In the genomic region with DNA sequence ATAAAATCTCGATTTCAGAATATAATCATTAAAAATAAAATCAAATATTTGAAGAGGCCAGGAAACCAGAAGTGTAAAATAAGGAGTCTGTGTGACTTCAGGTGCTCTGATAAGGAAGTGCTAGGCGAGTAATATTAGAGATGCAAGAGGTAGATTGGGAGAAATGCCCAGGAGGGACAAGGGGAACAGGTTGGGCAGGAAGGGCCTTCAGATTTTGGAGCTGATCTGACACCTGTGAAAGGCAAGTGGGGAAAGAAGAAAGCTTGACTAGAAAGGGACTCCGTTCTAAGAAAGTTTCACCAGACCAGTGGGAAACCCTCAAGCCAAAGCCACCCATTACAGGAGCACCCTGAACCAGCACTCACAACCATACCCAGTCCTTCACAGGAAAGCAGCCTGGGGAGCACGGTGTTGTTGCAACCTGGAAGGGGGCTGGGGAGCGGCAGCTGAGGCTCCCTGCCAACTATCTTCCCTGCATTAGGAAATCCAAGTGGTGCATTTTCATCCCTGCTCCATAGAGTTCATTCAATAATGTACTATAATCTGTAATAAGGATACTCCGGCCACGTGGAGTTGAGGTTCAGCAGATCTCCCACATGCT, we compare ENCODE assay signal across 25 cellular contexts. TPM values are rescaled to one million over a fixed set of nuclear protein-coding genes. Genes with fewer than 3 reads are reported as not detected.
"Had no signal": no experiment of that assay in that cellular context is flagged by ENCODE, and none has a peak within 500 bp of the region (broad histone marks: within the 10 kb centered on the region; RNA-seq: fewer than 3 reads in every experiment).

No MANE protein-coding gene starts in this region.

- FAIRE-seq: endothelial cell of umbilical vein, islet of Langerhans, small intestine had no signal

- H3K4me1 ChIP-seq: gastrocnemius medialis, left ventricle myocardium inferior, lower lobe of right lung, right atrium auricular region, upper lobe of right lung, vagina had no signal

- H3K27ac ChIP-seq: coronary artery, esophagus muscularis mucosa, gastrocnemius medialis, heart right ventricle, left ventricle myocardium inferior, lower lobe of right lung, right atrium auricular region, stomach, thoracic aorta, upper lobe of right lung, vagina had no signal

- H3K9me3 ChIP-seq: esophagus muscularis mucosa, gastrocnemius medialis, heart right ventricle, left ventricle myocardium inferior, lower lobe of right lung, right atrium auricular region, stomach, thoracic aorta, upper lobe of right lung, vagina had no signal

- H3K27ac Mint-ChIP-seq: endodermal cell, memory B cell, mesothelial cell of epicardium, natural killer cell had no signal

- H3K4me3 Mint-ChIP-seq: endodermal cell, memory B cell, mesothelial cell of epicardium, natural killer cell, neural crest cell had no signal

- H3K36me3 ChIP-seq: esophagus muscularis mucosa, gastrocnemius medialis, heart right ventricle, left ventricle myocardium inferior, lower lobe of right lung, right atrium auricular region, stomach, thoracic aorta, upper lobe of right lung, vagina had no signal

- H3K27me3 ChIP-seq: esophagus muscularis mucosa, gastrocnemius medialis, right atrium auricular region, stomach, upper lobe of right lung, vagina had no signal

- H3K4me3 ChIP-seq: coronary artery, esophagus muscularis mucosa, gastrocnemius medialis, heart right ventricle, left ventricle myocardium inferior, lower lobe of right lung, right atrium auricular region, stomach, thoracic aorta, upper lobe of right lung, vagina had no signal

- H3K27me3 Mint-ChIP-seq: memory B cell had no signal

- DNase-seq: effector CD4-positive, alpha-beta T cell; endodermal cell; gastrocnemius medialis; heart right ventricle; hypothalamus; left ventricle myocardium inferior; lower lobe of right lung; natural killer cell; posterior cingulate gyrus; stimulated activated CD4-positive, alpha-beta T cell treated with anti-CD3 and anti-CD28 coated beads, Interleukin-12 subunit alpha, Interleukin-12 subunit beta, amount 100 ng/mL, for 4 hours; stimulated activated naive CD4-positive, alpha-beta T cell; stomach; substantia nigra; upper lobe of right lung had no signal

- H3K4me1 Mint-ChIP-seq: endodermal cell, mesothelial cell of epicardium, neural crest cell had no signal

- H3K36me3 Mint-ChIP-seq: memory B cell, mesothelial cell of epicardium, natural killer cell had no signal

- H3K9me3 Mint-ChIP-seq: endodermal cell, memory B cell, mesothelial cell of epicardium, natural killer cell, neural crest cell had no signal

RNA-seq across cellular contexts. Expression of a gene that starts 57.5 kb away (rescaled TPM):
- total RNA-seq: natural killer cell had no signal
